In genomic region chr5:160310910-160311295, GRCh38 we compare ENCODE assay signal across 2 cellular contexts.
TF ChIP-seq lines count a peak whose summit lies in the region.

No MANE protein-coding gene starts in this region.

TF ChIP-seq in A549, 52 proteins besides CTCF, POLR2A, EP300 and RAD21:
- no peak for TF ChIP-seq EHF (CRISPR knock-in tag; IDR thresholded peaks at IDR 0.05)
- TF ChIP-seq POLR2AphosphoS2 (conservative IDR thresholded peaks at IDR 0.05; ENCODE audit: low read length), result no peak
- TF ChIP-seq GATA3 (IDR thresholded peaks at IDR 0.05; ENCODE audit: borderline replicate concordance), result no peak

TF ChIP-seq in H1, 55 proteins besides CTCF, POLR2A, EP300 and RAD21:
- TF ChIP-seq CREB1 (IDR thresholded peaks at IDR 0.05) (no peak), FOSL1 (IDR thresholded peaks at IDR 0.05; ENCODE audit: insufficient read depth, low read depth, low read length) (no peak), YY1 (IDR thresholded peaks at IDR 0.05; ENCODE audit: low read depth, low read length) (no peak), SIX5 (IDR thresholded peaks at IDR 0.05; ENCODE audit: low read depth, low read length) (no peak), HDAC6 (IDR thresholded peaks at IDR 0.05; ENCODE audit: low read depth, low read length) (no peak), BCL11A (IDR thresholded peaks at IDR 0.05; ENCODE audit: low read depth in 2 of 2, low read length in 2 of 2) (no peak), MAFK (IDR thresholded peaks at IDR 0.05; ENCODE audit: low read depth, low read length) (no peak), MAX (IDR thresholded peaks at IDR 0.05) (peak; percentile 60), PHF8 (conservative IDR thresholded peaks at IDR 0.05; ENCODE audit: low read depth, low read length) (no peak), RXRA (IDR thresholded peaks at IDR 0.05; ENCODE audit: insufficient read depth, low read depth, low read length) (no peak), CHD1 (IDR thresholded peaks at IDR 0.05; ENCODE audit: low read depth, low read length) (no peak), TAF7 (optimal IDR thresholded peaks at IDR 0.05; ENCODE audit: borderline replicate concordance, low read depth, low read length) (no peak), RFX5 (IDR thresholded peaks at IDR 0.05; ENCODE audit: borderline replicate concordance, low read depth, low read length) (no peak), TAF1 (IDR thresholded peaks at IDR 0.05; ENCODE audit: low read depth, low read length) (no peak)
- TF ChIP-seq, protein P1, sequence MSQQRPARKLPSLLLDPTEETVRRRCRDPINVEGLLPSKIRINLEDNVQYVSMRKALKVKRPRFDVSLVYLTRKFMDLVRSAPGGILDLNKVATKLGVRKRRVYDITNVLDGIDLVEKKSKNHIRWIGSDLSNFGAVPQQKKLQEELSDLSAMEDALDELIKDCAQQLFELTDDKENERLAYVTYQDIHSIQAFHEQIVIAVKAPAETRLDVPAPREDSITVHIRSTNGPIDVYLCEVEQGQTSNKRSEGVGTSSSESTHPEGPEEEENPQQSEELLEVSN (IDR thresholded peaks at IDR 0.05), result peak; percentile 26; the same call in 1 of the 2 replicates
TF ChIP-seq in H1: peak in this region for 2.
